Comparison of ENCODE assay signal across 15 cellular contexts in genomic region chr4:3572363-3572762, GRCh38.
"Had no signal": no experiment of that assay in that cellular context is flagged by ENCODE, and none has a peak within 500 bp of the region (broad histone marks: within the 10 kb centered on the region; RNA-seq: fewer than 3 reads in every experiment).

No MANE protein-coding gene starts in this region.

- H3K4me1 ChIP-seq: adrenal gland, gastrocnemius medialis, heart right ventricle, left lung, pancreas had no signal

- H3K4me1 Mint-ChIP-seq: neural crest cell; stimulated activated effector memory CD8-positive, alpha-beta T cell treated with anti-CD3 and anti-CD28 coated beads, Interleukin-12 subunit alpha, Interleukin-12 subunit beta, amount 100 ng/mL, for 72 hours had no signal

- H3K9me3 Mint-ChIP-seq: activated CD8-positive, alpha-beta T cell treated with anti-CD3 and anti-CD28 coated beads for 36 hours; activated T-cell treated with anti-CD3 and anti-CD28 coated beads, Interleukin-2, amount 50 U/mL, for 4 hours; neural crest cell; stimulated activated effector memory CD8-positive, alpha-beta T cell treated with anti-CD3 and anti-CD28 coated beads, Interleukin-12 subunit alpha, Interleukin-12 subunit beta, amount 100 ng/mL, for 72 hours had no signal

- H3K4me3 ChIP-seq: adrenal gland, cardiac muscle cell, dorsolateral prefrontal cortex, gastrocnemius medialis, heart right ventricle, left lung, pancreas had no signal

- H3K36me3 ChIP-seq: adrenal gland, cardiac muscle cell, gastrocnemius medialis, heart right ventricle, left lung, pancreas had no signal

- H3K27ac Mint-ChIP-seq: activated CD8-positive, alpha-beta T cell treated with anti-CD3 and anti-CD28 coated beads for 36 hours; stimulated activated effector memory CD8-positive, alpha-beta T cell treated with anti-CD3 and anti-CD28 coated beads, Interleukin-12 subunit alpha, Interleukin-12 subunit beta, amount 100 ng/mL, for 72 hours had no signal

- H3K9me3 ChIP-seq: adrenal gland, gastrocnemius medialis, heart right ventricle, left lung, pancreas had no signal

- H3K27ac ChIP-seq: adrenal gland, cardiac muscle cell, dorsolateral prefrontal cortex, gastrocnemius medialis, heart right ventricle, left lung, pancreas had no signal

- DNase-seq: activated CD8-positive, alpha-beta T cell treated with anti-CD3 and anti-CD28 coated beads for 36 hours; activated effector memory CD4-positive, alpha-beta T cell treated with Interleukin-2 at 50 U/mL for 16 hours; activated naive CD4-positive, alpha-beta T cell treated with anti-CD3 and anti-CD28 coated beads, Interleukin-2, amount 50 U/mL, for 16 hours; activated T-cell treated with anti-CD3 and anti-CD28 coated beads, Interleukin-2, amount 50 U/mL, for 4 hours; adrenal gland; dorsolateral prefrontal cortex; erythroblast; gastrocnemius medialis; heart right ventricle; left lung; pancreas had no signal

- H3K36me3 Mint-ChIP-seq: stimulated activated effector memory CD8-positive, alpha-beta T cell treated with anti-CD3 and anti-CD28 coated beads, Interleukin-12 subunit alpha, Interleukin-12 subunit beta, amount 100 ng/mL, for 72 hours had no signal

- ATAC-seq: activated CD8-positive, alpha-beta T cell treated with anti-CD3 and anti-CD28 coated beads for 36 hours; activated T-cell treated with anti-CD3 and anti-CD28 coated beads, Interleukin-2, amount 50 U/mL, for 4 hours; gastrocnemius medialis; heart right ventricle; left lung; pancreas; stimulated activated effector memory CD8-positive, alpha-beta T cell treated with anti-CD3 and anti-CD28 coated beads, Interleukin-12 subunit alpha, Interleukin-12 subunit beta, amount 100 ng/mL, for 72 hours had no signal

- FAIRE-seq: keratinocyte, pancreas had no signal

- H3K4me3 Mint-ChIP-seq: activated CD8-positive, alpha-beta T cell treated with anti-CD3 and anti-CD28 coated beads for 36 hours; activated T-cell treated with anti-CD3 and anti-CD28 coated beads, Interleukin-2, amount 50 U/mL, for 4 hours; neural crest cell; stimulated activated effector memory CD8-positive, alpha-beta T cell treated with anti-CD3 and anti-CD28 coated beads, Interleukin-12 subunit alpha, Interleukin-12 subunit beta, amount 100 ng/mL, for 72 hours had no signal

- H3K27me3 ChIP-seq: adrenal gland, cardiac muscle cell, dorsolateral prefrontal cortex, pancreas had no signal
